ENCODE assay signal across 23 cellular contexts in genomic region chr21:25426580-25426979, GRCh38.
"Had no signal": no experiment of that assay in that cellular context is flagged by ENCODE, and none has a peak within 500 bp of the region (broad histone marks: within the 10 kb centered on the region; RNA-seq: fewer than 3 reads in every experiment).

No MANE protein-coding gene starts in this region.

- H3K4me2 ChIP-seq: SK-N-SH had no signal

- H3K36me3 ChIP-seq: MG63 had no signal

- ATAC-seq: HepG2, Panc1, PC-3 had no signal

- DNase-seq: IMR-90, Karpas-422, KG1, MG63, NCI-H1092, NCI-H1105 treated with DMSO at 0.1 percent for 48 hours, NCI-H1417 treated with DMSO at 0.1 percent for 48 hours, NCI-H146, NCI-H1694 treated with DMSO at 0.1 percent for 48 hours, NCI-H1930, NCI-H2081, NCI-H2107, NCI-H2227 treated with DMSO at 0.1 percent for 48 hours, NCI-H524, NCI-H526 treated with DMSO at 0.1 percent for 48 hours, NCI-H748 treated with DMSO at 0.1 percent for 48 hours, PC-3, SHP77, SK-N-SH, SW 1271 had no signal

- H3K4me3 ChIP-seq: MG63 had no signal

- FAIRE-seq: HepG2 had no signal

- H3K9me3 ChIP-seq: MG63, SK-N-SH had no signal

- H3K27me3 ChIP-seq: MG63 had no signal

- H3K27ac ChIP-seq: RWPE1 had no signal

- H3K9ac ChIP-seq: SK-N-SH had no signal
